Comparison of ENCODE assay signal across 15 cellular contexts in genomic region chr3:122247825-122248185, GRCh38.
DNase-seq lines count a peak whose midpoint lies in the region; ATAC-seq, FAIRE-seq and TF ChIP-seq lines count a peak whose summit lies in the region.
"Had no signal": no experiment of that assay in that cellular context is flagged by ENCODE, and none has a peak within 500 bp of the region (broad histone marks: within the 10 kb centered on the region; RNA-seq: fewer than 3 reads in every experiment).

No MANE protein-coding gene starts in this region.

- H3K4me1 ChIP-seq in astrocyte (ENCODE audit: insufficient read depth, low read length) = no peaks in the 10 kb centered on the region

- H3K4me3 Mint-ChIP-seq in astrocyte (ENCODE audit: unreplicated experiment) = no peak overlapping the region
- no peak overlapping the region for H3K4me3 Mint-ChIP-seq in stimulated activated memory B cell treated with anti-CD40 and anti-IgM and Interleukin-4, amounts not matched to agents 10 μg/mL and 1 μg/mL and 100 μg/mL, for 72 hours
- H3K4me3 Mint-ChIP-seq: activated CD8-positive, alpha-beta T cell treated with anti-CD3 and anti-CD28 coated beads, Interleukin-2, amount 10 ng/mL, durations not matched to agents 7 days and 5 days; activated naive CD8-positive, alpha-beta T cell treated with anti-CD3 and anti-CD28 coated beads, Interleukin-2, amount 10 ng/mL, durations not matched to agents 7 days and 5 days; stimulated activated naive CD8-positive, alpha-beta T cell treated with anti-CD3 and anti-CD28 coated beads, Interleukin-15, amount 100 ng/mL, for 72 hours had no signal

- no peak for FAIRE-seq in astrocyte (lab: Jason Lieb, UNC)

- H4K20me1 ChIP-seq in astrocyte (ENCODE audit: insufficient read depth, low read length) = no peaks in the 10 kb centered on the region

- DNase-seq in astrocyte (ENCODE audit: low read depth) = peak; percentile 48
- no peak for DNase-seq in CD1c-positive myeloid dendritic cell (ENCODE audit: extremely low spot score)
- DNase-seq in pons (ENCODE audit: low spot score) = no peak
- DNase-seq: activated CD8-positive, alpha-beta T cell treated with anti-CD3 and anti-CD28 coated beads, Interleukin-2, amount 10 ng/mL, durations not matched to agents 7 days and 5 days; activated naive CD8-positive, alpha-beta T cell treated with anti-CD3 and anti-CD28 coated beads, Interleukin-2, amount 10 ng/mL, durations not matched to agents 7 days and 5 days; foreskin keratinocyte; left colon; OCI-M1; stimulated activated naive CD8-positive, alpha-beta T cell treated with anti-CD3 and anti-CD28 coated beads, Interleukin-15, amount 100 ng/mL, for 72 hours had no signal

- H2AFZ ChIP-seq in astrocyte (ENCODE audit: low read depth, low read length) = no peak overlapping the region

- no peaks in the 10 kb centered on the region for H3K36me3 ChIP-seq in astrocyte (ENCODE audit: insufficient read depth, low read length)

- H3K27ac Mint-ChIP-seq in astrocyte (ENCODE audit: unreplicated experiment) = no peak overlapping the region
- H3K27ac Mint-ChIP-seq in stimulated activated memory B cell treated with anti-CD40 and anti-IgM and Interleukin-4, amounts not matched to agents 10 μg/mL and 1 μg/mL and 100 μg/mL, for 72 hours = peak overlapping the region; percentile 60
- H3K27ac Mint-ChIP-seq: activated CD8-positive, alpha-beta T cell treated with anti-CD3 and anti-CD28 coated beads, Interleukin-2, amount 10 ng/mL, durations not matched to agents 7 days and 5 days; activated naive CD8-positive, alpha-beta T cell treated with anti-CD3 and anti-CD28 coated beads, Interleukin-2, amount 10 ng/mL, durations not matched to agents 7 days and 5 days; stimulated activated naive CD8-positive, alpha-beta T cell treated with anti-CD3 and anti-CD28 coated beads, Interleukin-15, amount 100 ng/mL, for 72 hours had no signal

- no peaks in the 10 kb centered on the region for H3K36me3 Mint-ChIP-seq in astrocyte (ENCODE audit: low read depth, unreplicated experiment)
- no peaks in the 10 kb centered on the region for H3K36me3 Mint-ChIP-seq in stimulated activated memory B cell treated with anti-CD40 and anti-IgM and Interleukin-4, amounts not matched to agents 10 μg/mL and 1 μg/mL and 100 μg/mL, for 72 hours
- H3K36me3 Mint-ChIP-seq: activated naive CD8-positive, alpha-beta T cell treated with anti-CD3 and anti-CD28 coated beads, Interleukin-2, amount 10 ng/mL, durations not matched to agents 7 days and 5 days had no signal

- no peak overlapping the region for H3K4me2 ChIP-seq in astrocyte (ENCODE audit: low read length)

- H3K9me3 Mint-ChIP-seq in astrocyte (ENCODE audit: unreplicated experiment) = no peaks in the 10 kb centered on the region
- no peaks in the 10 kb centered on the region for H3K9me3 Mint-ChIP-seq in stimulated activated memory B cell treated with anti-CD40 and anti-IgM and Interleukin-4, amounts not matched to agents 10 μg/mL and 1 μg/mL and 100 μg/mL, for 72 hours
- H3K9me3 Mint-ChIP-seq: stimulated activated naive CD8-positive, alpha-beta T cell treated with anti-CD3 and anti-CD28 coated beads, Interleukin-15, amount 100 ng/mL, for 72 hours had no signal

- no peak overlapping the region for H3K4me3 ChIP-seq in astrocyte (ENCODE audit: insufficient read depth, low read depth, low read length)
- H3K4me3 ChIP-seq: coronary artery had no signal

- no peaks in the 10 kb centered on the region for H3K9me3 ChIP-seq in astrocyte (ENCODE audit: insufficient read depth, low read depth, low read length)

- no peaks in the 10 kb centered on the region for H3K79me2 ChIP-seq in astrocyte (ENCODE audit: insufficient read depth, low read length)

- peaks cover 5% of the 10 kb centered on the region for H3K27me3 ChIP-seq in astrocyte (ENCODE audit: insufficient read depth, low read length)

- no peak overlapping the region for H3K27ac ChIP-seq in astrocyte (ENCODE audit: low read depth, low read length)
- H3K27ac ChIP-seq: foreskin keratinocyte had no signal

- ATAC-seq in GM18909 (IDR thresholded peaks at IDR 0.05; ENCODE audit: poor library complexity, unreplicated experiment) = peak; percentile 61
- peak; percentile 34 for ATAC-seq in HG03442 (IDR thresholded peaks at IDR 0.05; ENCODE audit: unreplicated experiment)
- peak; percentile 87 for ATAC-seq in stimulated activated memory B cell treated with anti-CD40 and anti-IgM and Interleukin-4, amounts not matched to agents 10 μg/mL and 1 μg/mL and 100 μg/mL, for 72 hours
- no peak for ATAC-seq in HG03439 (IDR thresholded peaks at IDR 0.05; ENCODE audit: unreplicated experiment)
- ATAC-seq: activated CD8-positive, alpha-beta T cell treated with anti-CD3 and anti-CD28 coated beads, Interleukin-2, amount 10 ng/mL, durations not matched to agents 7 days and 5 days; foreskin keratinocyte; HCT116; stimulated activated naive CD8-positive, alpha-beta T cell treated with anti-CD3 and anti-CD28 coated beads, Interleukin-15, amount 100 ng/mL, for 72 hours had no signal

- H3K9ac ChIP-seq in astrocyte (ENCODE audit: low read length) = no peak overlapping the region

- no peak for TF ChIP-seq CTCF in astrocyte (IDR thresholded peaks at IDR 0.05; ENCODE audit: insufficient read depth, low read depth, low read length)

- H3K27me3 Mint-ChIP-seq in astrocyte (ENCODE audit: low read depth, unreplicated experiment) = peaks cover 7% of the 10 kb centered on the region
- H3K27me3 Mint-ChIP-seq in stimulated activated memory B cell treated with anti-CD40 and anti-IgM and Interleukin-4, amounts not matched to agents 10 μg/mL and 1 μg/mL and 100 μg/mL, for 72 hours = no peaks in the 10 kb centered on the region

- H3K4me1 Mint-ChIP-seq in astrocyte (ENCODE audit: low read depth, unreplicated experiment) = peaks cover 10% of the 10 kb centered on the region
- peaks cover 39% of the 10 kb centered on the region for H3K4me1 Mint-ChIP-seq in stimulated activated memory B cell treated with anti-CD40 and anti-IgM and Interleukin-4, amounts not matched to agents 10 μg/mL and 1 μg/mL and 100 μg/mL, for 72 hours
